ENCODE assay signal across 8 cellular contexts in the genomic region with DNA sequence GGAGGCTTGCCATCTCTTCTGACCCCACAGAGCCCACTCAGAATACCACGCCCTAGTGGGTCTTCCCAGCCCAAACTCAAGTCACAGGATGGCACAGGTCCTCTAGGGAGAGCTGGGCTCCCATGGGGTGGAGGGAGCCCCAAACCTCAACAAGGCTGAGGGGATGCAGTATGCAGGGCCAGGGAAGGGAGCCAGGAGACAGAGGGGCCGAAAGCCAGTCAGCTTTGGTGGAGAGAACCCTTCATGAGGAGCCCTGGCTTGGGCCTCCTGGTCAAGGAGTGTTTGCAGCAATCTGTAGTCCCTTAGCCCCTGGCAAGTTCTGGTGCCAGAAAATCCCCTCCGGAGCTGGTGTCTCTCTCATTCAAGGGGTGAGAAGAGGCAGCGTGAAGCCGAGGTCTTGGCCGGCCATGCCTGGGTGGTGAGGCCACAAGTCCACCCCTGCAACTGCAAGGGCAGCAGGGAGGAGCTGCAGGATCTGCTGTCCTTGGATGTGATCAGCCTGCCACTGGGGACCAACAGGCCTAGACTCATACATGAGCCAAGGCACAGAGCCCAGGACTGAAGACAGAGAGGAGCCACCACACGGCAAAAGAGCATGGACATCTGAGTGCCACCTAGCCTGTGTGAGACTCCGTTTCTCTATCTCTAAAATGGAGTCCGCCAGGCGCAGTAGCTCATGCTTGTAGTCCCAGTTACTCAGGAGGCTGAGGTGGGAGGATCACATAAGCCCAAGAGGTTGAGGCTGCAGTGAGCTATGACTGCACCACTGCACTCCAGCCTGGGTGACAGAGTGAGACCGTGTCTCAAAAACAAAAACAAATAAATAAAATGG. TPM values are rescaled to one million over a fixed set of nuclear protein-coding genes. Genes with fewer than 3 reads are reported as not detected.
DNase-seq lines count a peak whose midpoint lies in the region; FAIRE-seq and TF ChIP-seq lines count a peak whose summit lies in the region.
"Had no signal": no experiment of that assay in that cellular context is flagged by ENCODE, and none has a peak within 500 bp of the region (broad histone marks: within the 10 kb centered on the region; RNA-seq: fewer than 3 reads in every experiment).

No MANE protein-coding gene starts in this region.

- H3K9me3 ChIP-seq in ascending aorta, result no peaks in the 10 kb centered on the region
- no peaks in the 10 kb centered on the region for H3K9me3 ChIP-seq in kidney (ENCODE audit: control insufficient read depth in 1 of 2, low read length in 2 of 2)

- DNase-seq in KBM-7 (peak; percentile 26), ascending aorta (ENCODE audit: low spot score in 2 of 2) (peak in 1 of 2 donors; percentile 76), kidney (peak; percentile 80), stromal cell of bone marrow (ENCODE audit: low read depth) (peak; percentile 42), kidney glomerular epithelial cell (lab: John Stamatoyannopoulos, UW) (no peak), NCI-H510A (lab: John Stamatoyannopoulos, UW) (no peak), CD1c-positive myeloid dendritic cell (ENCODE audit: extremely low spot score) (no peak)
- DNase-seq: SHP77 treated with DMSO at 0.1 percent for 48 hours had no signal

- no peak overlapping the region for H3K4me3 ChIP-seq in ascending aorta
- H3K4me3 ChIP-seq in kidney (ENCODE audit: low read length in 2 of 2), result no peak overlapping the region

- peaks cover 31 to 49% of the 10 kb centered on the region in 2 donors for H3K36me3 ChIP-seq in ascending aorta
- H3K36me3 ChIP-seq in kidney (ENCODE audit: control insufficient read depth in 1 of 2, insufficient read depth in 2 of 2, low read length in 2 of 2), result peaks cover 5 to 35% of the 10 kb centered on the region in 2 donors

- H3K4me1 ChIP-seq in ascending aorta, result peaks cover 11 to 26% of the 10 kb centered on the region in 2 donors
- H3K4me1 ChIP-seq in kidney (ENCODE audit: control insufficient read depth in 1 of 2, insufficient read depth in 1 of 2, low read depth in 1 of 2, low read length in 2 of 2), result peaks cover 6 to 12% of the 10 kb centered on the region in 2 donors

- H3K27me3 ChIP-seq in ascending aorta, result no peaks in the 10 kb centered on the region

- peak overlapping the region; percentile 68 to 75 for H3K27ac ChIP-seq in ascending aorta
- H3K27ac ChIP-seq in kidney (ENCODE audit: low read depth in 2 of 2, low read length in 2 of 2), result peak overlapping the region in 1 of 2 donors; percentile 17

- in situ Hi-C loops in KBM-7 (cut with MboI; ENCODE audit: low pct_unique_long_range_greater_than_20kb, low sequenced_read_pairs), result no loop called here

- no peak overlapping the region for H3K9ac ChIP-seq in kidney (ENCODE audit: low read length in 2 of 2)

- no peak for FAIRE-seq in kidney (lab: Jason Lieb, UNC)

- TF ChIP-seq CTCF in ascending aorta (IDR thresholded peaks at IDR 0.05) (no peak), kidney (IDR thresholded peaks at IDR 0.05; ENCODE audit: borderline replicate concordance, extremely low read depth, insufficient read depth) (no peak)

- intact Hi-C loops in ascending aorta (cut with DNase I), result no loop called here
- intact Hi-C loops in kidney (cut with DNase I), result no loop called here

RNA-seq across cellular contexts. Expression of a gene that starts 24.1 kb away (rescaled TPM):
- total RNA-seq in ascending aorta, result 180 TPM
- total RNA-seq in kidney, result 1,006 TPM
- 595 TPM for polyA plus RNA-seq in kidney (ENCODE audit: insufficient read depth, low read depth, low replicate concordance)

RNA-seq across cellular contexts. Expression of a gene that starts 52.2 kb away (rescaled TPM):
- total RNA-seq in ascending aorta (8,553 TPM), kidney (15,262 TPM)
- 219 TPM for polyA plus RNA-seq in kidney (ENCODE audit: insufficient read depth, low read depth, low replicate concordance)

Comparison
In these comparisons a context has a peak if more than half of its experiments do, and no peak if none do; other contexts are left out.
1. DNase-seq: peak in KBM-7 (single experiment), kidney (single experiment) and stromal cell of bone marrow (single experiment); none in kidney glomerular epithelial cell (single experiment), NCI-H510A (single experiment) and CD1c-positive myeloid dendritic cell (single experiment).